ENCODE assay signal across 22 cellular contexts in the genomic region with DNA sequence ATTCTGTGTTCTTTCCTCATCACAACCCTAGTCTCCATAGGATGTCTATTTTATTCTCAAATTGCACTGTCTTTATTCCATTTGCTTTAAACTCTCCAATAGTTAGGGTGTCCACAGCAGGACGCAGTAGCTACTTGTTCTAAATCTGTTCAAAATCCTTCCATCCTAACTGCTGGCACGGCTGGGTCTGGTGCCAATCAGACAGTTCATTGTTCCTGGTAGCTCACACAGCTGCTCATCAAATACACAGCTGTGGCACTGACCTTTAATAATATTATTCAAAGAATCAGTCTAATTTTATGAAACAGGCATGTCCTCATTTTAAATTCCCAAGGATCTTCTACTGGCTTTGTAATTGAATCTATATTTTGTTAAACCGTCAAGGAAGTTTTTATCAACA. TPM values are rescaled to one million over a fixed set of nuclear protein-coding genes. Genes with fewer than 3 reads are reported as not detected.
"Had no signal": no experiment of that assay in that cellular context is flagged by ENCODE, and none has a peak within 500 bp of the region (broad histone marks: within the 10 kb centered on the region; RNA-seq: fewer than 3 reads in every experiment).

No MANE protein-coding gene starts in this region.

- H3K4me2 ChIP-seq: SK-N-SH had no signal

- H3K36me3 ChIP-seq: colonic mucosa, esophagus muscularis mucosa, sigmoid colon, tibial artery had no signal

- H3K27ac ChIP-seq: colonic mucosa, esophagus muscularis mucosa, sigmoid colon, tibial artery had no signal

- H3K4me1 ChIP-seq: colonic mucosa, esophagus muscularis mucosa, sigmoid colon, tibial artery had no signal

- H3K4me3 ChIP-seq: colonic mucosa, esophagus muscularis mucosa, sigmoid colon, tibial artery had no signal

- DNase-seq: activated CD4-positive, alpha-beta T cell treated with anti-CD3 and anti-CD28 coated beads, Interleukin-2, amount 50 U/mL, for 4 hours; activated CD4-positive, CD25-positive, alpha-beta regulatory T cell treated with anti-CD3 and anti-CD28 coated beads, Interleukin-2, amount 50 U/mL, for 72 hours; activated CD8-positive, alpha-beta memory T cell treated with anti-CD3 and anti-CD28 coated beads, Interleukin-2, amount 10 ng/mL, durations not matched to agents 7 days and 5 days; activated naive CD4-positive, alpha-beta T cell treated with anti-CD3 and anti-CD28 coated beads, Interleukin-2, amount 10 ng/mL, durations not matched to agents 7 days and 5 days; activated T-cell treated with anti-CD3 and anti-CD28 coated beads, Interleukin-2, amount 50 U/mL, for 1 hour; colonic mucosa; glutamatergic neuron; islet precursor cell; sigmoid colon; SK-N-SH; T-cell; T-helper 9 cell; tibial artery had no signal

- H3K9me3 ChIP-seq: colonic mucosa, esophagus muscularis mucosa, sigmoid colon, SK-N-SH, tibial artery had no signal

- H3K9ac ChIP-seq: SK-N-SH had no signal

- H3K27me3 ChIP-seq: colonic mucosa, esophagus muscularis mucosa, sigmoid colon, tibial artery had no signal

RNA-seq across cellular contexts. Expression of a gene that starts 59.7 kb away (rescaled TPM):
- total RNA-seq: activated CD8-positive, alpha-beta memory T cell treated with anti-CD3 and anti-CD28 coated beads, Interleukin-2, amount 10 ng/mL, durations not matched to agents 7 days and 5 days; activated T-helper 2 cell treated with anti-CD3 and anti-CD28 coated beads, Interferon-gamma antibody, Interleukin-2, Interleukin-4, amounts not matched to agents 10 μg/mL and 5 μg/mL and 100 μg/mL, durations not matched to agents 14 hours and 24 hours and 36 hours; cardiac septum; left lobe of liver; lung microvascular endothelial cell; mononuclear cell; natural killer cell treated with Interleukin-12 subunit alpha and Interleukin-12 subunit beta and Interleukin-15 and Interleukin-18, amount 100 ng/mL, for 72 hours; omental fat pad; pulmonary artery endothelial cell; T-cell had no signal
